ENCODE assay signal across 14 cellular contexts in genomic region chr7:143318661-143319060, GRCh38. TPM values are rescaled to one million over a fixed set of nuclear protein-coding genes. Genes with fewer than 3 reads are reported as not detected.
DNase-seq lines count a peak whose midpoint lies in the region; ATAC-seq lines count a peak whose summit lies in the region.
"Had no signal": no experiment of that assay in that cellular context is flagged by ENCODE, and none has a peak within 500 bp of the region (broad histone marks: within the 10 kb centered on the region; RNA-seq: fewer than 3 reads in every experiment).

No MANE protein-coding gene starts in this region.

- ATAC-seq in Right ventricle myocardium inferior (peak; percentile 74), esophagus mucosa (peak; percentile 93), HG02973 (IDR thresholded peaks at IDR 0.05; ENCODE audit: unreplicated experiment) (no peak), HG02938 (IDR thresholded peaks at IDR 0.05; ENCODE audit: unreplicated experiment) (no peak)
- ATAC-seq: A549, mucosa of descending colon had no signal

- H3K4ac ChIP-seq in mesenchymal stem cell (ENCODE audit: low read depth in 1 of 2, low read length in 2 of 2): no peak overlapping the region

- no peaks in the 10 kb centered on the region for H3K27me3 ChIP-seq in mesenchymal stem cell (ENCODE audit: control insufficient read depth in 1 of 2, insufficient read depth in 1 of 2, low read length in 2 of 2)

- H3K4me1 ChIP-seq in mesenchymal stem cell (ENCODE audit: control insufficient read depth, insufficient read depth, low read depth, low read length): peaks cover 3% of the 10 kb centered on the region

- DNase-seq in Right ventricle myocardium inferior (ENCODE audit: missing footprints): no peak
- no peak for DNase-seq in cardiac septum (ENCODE audit: low spot score)
- DNase-seq in mesenchymal stem cell: peak; percentile 90
- no peak for DNase-seq in SW480 (ENCODE audit: low spot score)
- DNase-seq in T-helper 9 cell: no peak
- DNase-seq: activated B cell treated with CpG ODN at 0.5 μM for 24 hours, DMS79, glutamatergic neuron, mucosa of descending colon had no signal

- H3K9ac ChIP-seq in mesenchymal stem cell (ENCODE audit: low read length): peak overlapping the region; percentile 69

- H3K14ac ChIP-seq in mesenchymal stem cell (ENCODE audit: low read length in 2 of 2): no peak overlapping the region

- peak overlapping the region in 1 of 2 experiments; percentile 41 for H3K4me3 ChIP-seq in mesenchymal stem cell (ENCODE audit: insufficient read depth in 1 of 2, low read depth in 1 of 2, low read length in 2 of 2)
- H3K4me3 ChIP-seq: A549, mucosa of descending colon had no signal

- no peak overlapping the region for H4K91ac ChIP-seq in mesenchymal stem cell (ENCODE audit: low read length)

- H3K23ac ChIP-seq in mesenchymal stem cell (ENCODE audit: low read length in 2 of 2): no peak overlapping the region

- H3K79me1 ChIP-seq in mesenchymal stem cell (replicated peaks; ENCODE audit: low read length, poor library complexity, severe bottlenecking): no peaks in the 10 kb centered on the region

- no peak overlapping the region for H3K4me2 ChIP-seq in mesenchymal stem cell (ENCODE audit: low read length, poor library complexity, severe bottlenecking)
- H3K4me2 ChIP-seq: A549 had no signal

- peak overlapping the region; percentile 29 for H2AFZ ChIP-seq in mesenchymal stem cell (ENCODE audit: low read depth, low read length)

- no peaks in the 10 kb centered on the region for H3K36me3 ChIP-seq in mesenchymal stem cell (ENCODE audit: control insufficient read depth in 1 of 2, insufficient read depth in 2 of 2, low read depth in 1 of 2, low read length in 2 of 2)

- peak overlapping the region in 1 of 2 experiments; percentile 35 for H3K18ac ChIP-seq in mesenchymal stem cell (ENCODE audit: low read depth in 1 of 2, low read length in 2 of 2)

- peak overlapping the region in 1 of 2 experiments; percentile 55 for H2BK12ac ChIP-seq in mesenchymal stem cell (ENCODE audit: low read length in 2 of 2)

- intact Hi-C loops in Right ventricle myocardium inferior (cut with DNase I): no loop called here
- intact Hi-C loops in cardiac septum (cut with DNase I): no loop called here

- no peak overlapping the region for H2BK120ac ChIP-seq in mesenchymal stem cell (ENCODE audit: low read depth, low read length)

- H2BK15ac ChIP-seq in mesenchymal stem cell (ENCODE audit: low read depth, poor library complexity, severe bottlenecking): no peak overlapping the region

- H3K27ac ChIP-seq in mesenchymal stem cell (ENCODE audit: low read length, poor library complexity, severe bottlenecking): no peak overlapping the region

- 52% methylated on average over 5 of the region's 5 CpGs for whole genome bisulfite sequencing in mesenchymal stem cell

- H2AK5ac ChIP-seq in mesenchymal stem cell (ENCODE audit: low read length, severe bottlenecking): no peak overlapping the region

- H4K8ac ChIP-seq in mesenchymal stem cell (ENCODE audit: low read length): peak overlapping the region; percentile 3

- H3K9me3 ChIP-seq in mesenchymal stem cell (ENCODE audit: control insufficient read depth, low read length): no peaks in the 10 kb centered on the region
- H3K9me3 ChIP-seq: A549, mucosa of descending colon had no signal

- H2BK5ac ChIP-seq in mesenchymal stem cell (ENCODE audit: low read depth, low read length, poor library complexity, severe bottlenecking): no peak overlapping the region

RNA-seq across cellular contexts. Expression of gene CLCN1, which starts 2.8 kb away (rescaled TPM):
- total RNA-seq in Right ventricle myocardium inferior (not detected), cardiac septum (not detected), esophagus mucosa (0.68 TPM)
- 0.03 TPM for polyA plus RNA-seq in mesenchymal stem cell (2013, experiment 1 of 2)
- 0.01 TPM for polyA plus RNA-seq in mesenchymal stem cell (2013, experiment 2 of 2)
- total RNA-seq: activated B cell treated with CpG ODN at 0.5 μM for 24 hours; activated T-helper 1 cell treated with anti-CD3 and anti-CD28 coated beads, Interleukin-12 subunit alpha, Interleukin-12 subunit beta, Interleukin-2, Interleukin-4 antibody, amounts not matched to agents 30 ng/mL and 10 ng/mL and 1 ng/mL, durations not matched to agents 14 hours and 24 hours and 36 hours; mucosa of descending colon had no signal

RNA-seq across cellular contexts. Expression of gene CASP2, which starts 30.5 kb away (rescaled TPM):
- total RNA-seq in Right ventricle myocardium inferior (11.8 TPM), cardiac septum (12.6 TPM), esophagus mucosa (28.3 TPM)
- 16.3 TPM for polyA plus RNA-seq in mesenchymal stem cell (2013, experiment 1 of 2)
- polyA plus RNA-seq in mesenchymal stem cell (2013, experiment 2 of 2): 16.3 TPM

RNA-seq across cellular contexts. Expression of gene TMEM139, which starts 33.9 kb away (rescaled TPM):
- total RNA-seq in Right ventricle myocardium inferior (14.8 TPM), cardiac septum (6.9 TPM), esophagus mucosa (0.44 TPM)
- polyA plus RNA-seq in mesenchymal stem cell (2013, experiment 1 of 2): 0.10 TPM
- 0.10 TPM for polyA plus RNA-seq in mesenchymal stem cell (2013, experiment 2 of 2)

RNA-seq across cellular contexts. Expression of gene FAM131B, which starts 43.9 kb away (rescaled TPM):
- total RNA-seq in Right ventricle myocardium inferior (0.73 TPM), cardiac septum (0.19 TPM), esophagus mucosa (0.44 TPM)
- polyA plus RNA-seq in mesenchymal stem cell (2013, experiment 1 of 2): 0.28 TPM
- 0.30 TPM for polyA plus RNA-seq in mesenchymal stem cell (2013, experiment 2 of 2)
- total RNA-seq: activated B cell treated with CpG ODN at 0.5 μM for 24 hours had no signal

RNA-seq across cellular contexts. Expression of gene GSTK1, which starts 55.4 kb away (rescaled TPM):
- total RNA-seq in Right ventricle myocardium inferior: 278 TPM
- 208 TPM for total RNA-seq in cardiac septum
- total RNA-seq in esophagus mucosa: 109 TPM
- polyA plus RNA-seq in mesenchymal stem cell (2013, experiment 1 of 2): 161 TPM
- polyA plus RNA-seq in mesenchymal stem cell (2013, experiment 2 of 2): 158 TPM

Comparison
In these comparisons a context has a peak if more than half of its experiments do, and no peak if none do; other contexts are left out.
1. ATAC-seq: peak in Right ventricle myocardium inferior (single experiment) and esophagus mucosa (single experiment); none in HG02973 (single experiment) and HG02938 (single experiment).